In the genomic region with DNA sequence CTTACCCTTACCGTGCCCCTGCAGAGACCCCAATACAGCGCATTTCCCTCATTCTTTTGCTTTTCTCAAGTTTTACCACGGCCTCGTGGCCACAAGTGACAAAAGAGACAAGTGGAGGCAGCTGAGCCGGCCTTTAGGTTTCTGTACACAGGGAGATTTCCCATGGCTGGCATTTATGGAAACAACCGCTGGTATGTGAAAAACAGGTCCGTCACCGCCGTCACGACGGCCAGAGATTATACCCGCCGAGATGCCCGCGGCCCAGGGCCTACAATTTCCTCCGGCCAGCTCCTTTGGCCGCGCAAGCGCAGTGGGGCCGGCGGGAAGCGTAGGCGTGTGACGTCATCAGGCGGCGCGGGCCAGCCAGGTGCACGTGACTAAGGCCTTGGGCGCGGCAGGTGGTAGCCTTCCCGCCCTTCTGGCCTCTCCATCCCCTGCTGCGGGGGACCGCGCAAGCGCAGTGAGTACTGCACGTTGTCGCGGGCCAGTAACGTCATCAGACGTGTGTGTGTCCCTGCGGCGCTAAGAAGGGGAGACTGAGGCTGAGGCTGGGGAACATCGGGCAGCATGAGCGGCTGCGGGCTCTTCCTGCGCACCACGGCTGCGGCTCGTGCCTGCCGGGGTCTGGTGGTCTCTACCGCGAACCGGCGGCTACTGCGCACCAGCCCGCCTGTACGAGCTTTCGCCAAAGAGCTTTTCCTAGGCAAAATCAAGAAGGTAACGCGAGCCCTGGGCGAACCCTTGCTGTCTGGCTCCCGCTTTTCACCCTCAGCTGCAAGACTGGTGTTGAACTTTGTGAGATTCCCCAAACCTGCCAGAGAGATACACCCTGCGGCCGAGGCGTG, we compare ENCODE assay signal across 1 cellular context.
A peak's percentile ranks its signal among the peaks of the same experiment; 100 is the strongest.
TF ChIP-seq lines count a peak whose summit lies in the region.

ACAD9 (plus strand) TSS at position 496 of the 845 bp plus-strand sequence; CDS start at position 568, 72 bp downstream.

TF ChIP-seq in liver, 16 proteins besides CTCF, POLR2A, EP300 and RAD21 (continued from another document):
- TF ChIP-seq, protein P1, sequence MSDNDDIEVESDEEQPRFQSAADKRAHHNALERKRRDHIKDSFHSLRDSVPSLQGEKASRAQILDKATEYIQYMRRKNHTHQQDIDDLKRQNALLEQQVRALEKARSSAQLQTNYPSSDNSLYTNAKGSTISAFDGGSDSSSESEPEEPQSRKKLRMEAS (IDR thresholded peaks at IDR 0.05), result peak; percentile 94
